9 cellular contexts compared by ENCODE assay signal in the genomic region with DNA sequence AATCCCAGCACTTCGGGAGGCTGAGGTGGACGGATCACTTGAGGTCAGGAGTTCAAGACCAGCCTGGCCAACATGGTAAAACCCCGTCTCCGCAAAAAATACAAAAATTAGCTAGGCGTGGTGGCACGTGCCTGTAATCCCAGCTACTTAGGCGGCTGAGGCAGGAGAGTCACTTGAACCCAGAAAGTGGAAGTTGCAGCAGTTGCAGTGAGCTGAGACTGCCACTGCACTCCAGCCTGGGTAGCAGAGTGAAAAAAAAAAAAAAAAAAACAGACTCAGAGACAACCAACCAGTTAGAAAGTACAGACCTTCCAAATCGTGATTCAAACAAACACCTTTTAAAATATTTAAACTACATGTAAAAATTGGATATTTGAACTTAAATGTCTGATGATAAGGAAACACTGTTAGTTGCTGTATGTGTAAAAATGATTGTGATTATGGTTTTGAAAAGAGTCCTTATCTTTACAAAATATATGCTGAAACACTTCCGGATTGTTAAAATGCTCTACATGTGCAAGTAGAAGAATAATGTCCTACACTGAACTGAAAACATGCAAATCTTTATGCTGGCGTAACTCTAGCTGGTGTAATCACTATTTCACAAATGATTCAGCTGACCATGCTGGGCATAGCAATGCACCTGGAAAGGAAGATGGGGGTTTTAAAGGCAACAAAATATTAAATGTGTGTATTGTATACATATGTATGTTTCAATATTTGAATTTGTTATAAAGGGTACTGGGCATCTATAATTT. TPM values are rescaled to one million over a fixed set of nuclear protein-coding genes. Genes with fewer than 3 reads are reported as not detected.
DNase-seq lines count a peak whose midpoint lies in the region; ATAC-seq and TF ChIP-seq lines count a peak whose summit lies in the region.
"Had no signal": no experiment of that assay in that cellular context is flagged by ENCODE, and none has a peak within 500 bp of the region (broad histone marks: within the 10 kb centered on the region; RNA-seq: fewer than 3 reads in every experiment).

No MANE protein-coding gene starts in this region.

- no peak for TF ChIP-seq POLR2A in testis (IDR thresholded peaks at IDR 0.05)
- TF ChIP-seq POLR2A in suprapubic skin (IDR thresholded peaks at IDR 0.05): no peak

- H3K27ac Mint-ChIP-seq in activated T-cell treated with anti-CD3 and anti-CD28 coated beads, Interleukin-2, amount 50 U/mL, for 24 hours: peak overlapping the region; percentile 12
- peak overlapping the region; percentile 42 for H3K27ac Mint-ChIP-seq in stimulated activated naive B cell treated with anti-CD40 and anti-IgM and Interleukin-4, amounts not matched to agents 10 μg/mL and 1 μg/mL and 100 μg/mL, for 72 hours

- intact Hi-C loops in testis (cut with DNase I; ENCODE audit: low total_unique reads): no loop called here

- ATAC-seq in activated T-cell treated with anti-CD3 and anti-CD28 coated beads, Interleukin-2, amount 50 U/mL, for 4 hours: no peak
- peak; percentile 73 for ATAC-seq in HG02870 (IDR thresholded peaks at IDR 0.05; ENCODE audit: unreplicated experiment)
- ATAC-seq in stimulated activated naive B cell treated with anti-CD40 and anti-IgM and Interleukin-4, amounts not matched to agents 10 μg/mL and 1 μg/mL and 100 μg/mL, for 72 hours (replicated peaks): peak; percentile 81 to 84

- no peak for DNase-seq in activated T-cell treated with anti-CD3 and anti-CD28 coated beads, Interleukin-2, amount 50 U/mL, for 24 hours
- DNase-seq in activated T-cell treated with anti-CD3 and anti-CD28 coated beads, Interleukin-2, amount 50 U/mL, for 4 hours: no peak
- DNase-seq in NAMALWA (ENCODE audit: low spot score) (peak; percentile 76), testis (no peak), NCI-H2081 (lab: John Stamatoyannopoulos, UW) (no peak), suprapubic skin (ENCODE audit: low spot score in 2 of 2) (no peak)
- DNase-seq in stimulated activated naive B cell treated with anti-CD40 and anti-IgM and Interleukin-4, amounts not matched to agents 10 μg/mL and 1 μg/mL and 100 μg/mL, for 72 hours: no peak
- DNase-seq: dorsolateral prefrontal cortex had no signal

- no peaks in the 10 kb centered on the region for H3K4me1 ChIP-seq in testis
- no peaks in the 10 kb centered on the region for H3K4me1 ChIP-seq in suprapubic skin

- H3K27ac ChIP-seq in testis: no peak overlapping the region
- H3K27ac ChIP-seq in suprapubic skin: no peak overlapping the region
- H3K27ac ChIP-seq: dorsolateral prefrontal cortex had no signal

- H3K9me3 Mint-ChIP-seq in activated T-cell treated with anti-CD3 and anti-CD28 coated beads, Interleukin-2, amount 50 U/mL, for 24 hours: no peaks in the 10 kb centered on the region
- no peaks in the 10 kb centered on the region for H3K9me3 Mint-ChIP-seq in activated T-cell treated with anti-CD3 and anti-CD28 coated beads, Interleukin-2, amount 50 U/mL, for 4 hours
- H3K9me3 Mint-ChIP-seq in stimulated activated naive B cell treated with anti-CD40 and anti-IgM and Interleukin-4, amounts not matched to agents 10 μg/mL and 1 μg/mL and 100 μg/mL, for 72 hours: no peaks in the 10 kb centered on the region

- no peak for TF ChIP-seq EP300 in suprapubic skin (IDR thresholded peaks at IDR 0.05)

- H3K9me3 ChIP-seq in testis: no peaks in the 10 kb centered on the region
- no peaks in the 10 kb centered on the region for H3K9me3 ChIP-seq in suprapubic skin

- TF ChIP-seq CTCF in testis (IDR thresholded peaks at IDR 0.05) (no peak), suprapubic skin (IDR thresholded peaks at IDR 0.05) (no peak)

- H3K4me3 Mint-ChIP-seq in activated T-cell treated with anti-CD3 and anti-CD28 coated beads, Interleukin-2, amount 50 U/mL, for 24 hours: no peak overlapping the region
- no peak overlapping the region for H3K4me3 Mint-ChIP-seq in activated T-cell treated with anti-CD3 and anti-CD28 coated beads, Interleukin-2, amount 50 U/mL, for 4 hours
- peak overlapping the region; percentile 25 to 32 for H3K4me3 Mint-ChIP-seq in stimulated activated naive B cell treated with anti-CD40 and anti-IgM and Interleukin-4, amounts not matched to agents 10 μg/mL and 1 μg/mL and 100 μg/mL, for 72 hours

- WGBS in testis, 2 donors: 83% methylated on average over 10 of the region's 10 CpGs
- 80% methylated on average over 10 of the region's 10 CpGs for WGBS in suprapubic skin

- H3K27me3 ChIP-seq in testis (no peaks in the 10 kb centered on the region), suprapubic skin (no peaks in the 10 kb centered on the region)

- H3K36me3 ChIP-seq in testis (ENCODE audit: low read depth, missing control alignments) (no peaks in the 10 kb centered on the region), suprapubic skin (no peaks in the 10 kb centered on the region)

- no peak overlapping the region for H3K4me3 ChIP-seq in testis
- no peak overlapping the region for H3K4me3 ChIP-seq in suprapubic skin
- H3K4me3 ChIP-seq: dorsolateral prefrontal cortex had no signal

- H3K27me3 Mint-ChIP-seq in activated T-cell treated with anti-CD3 and anti-CD28 coated beads, Interleukin-2, amount 50 U/mL, for 24 hours: peaks cover 4% of the 10 kb centered on the region
- no peaks in the 10 kb centered on the region for H3K27me3 Mint-ChIP-seq in activated T-cell treated with anti-CD3 and anti-CD28 coated beads, Interleukin-2, amount 50 U/mL, for 4 hours (ENCODE audit: low read depth)
- no peaks in the 10 kb centered on the region for H3K27me3 Mint-ChIP-seq in stimulated activated naive B cell treated with anti-CD40 and anti-IgM and Interleukin-4, amounts not matched to agents 10 μg/mL and 1 μg/mL and 100 μg/mL, for 72 hours

- H3K36me3 Mint-ChIP-seq in activated T-cell treated with anti-CD3 and anti-CD28 coated beads, Interleukin-2, amount 50 U/mL, for 24 hours (ENCODE audit: low read depth): peaks cover 6% of the 10 kb centered on the region
- H3K36me3 Mint-ChIP-seq in activated T-cell treated with anti-CD3 and anti-CD28 coated beads, Interleukin-2, amount 50 U/mL, for 4 hours (ENCODE audit: insufficient read depth): peaks cover 5% of the 10 kb centered on the region
- H3K36me3 Mint-ChIP-seq in stimulated activated naive B cell treated with anti-CD40 and anti-IgM and Interleukin-4, amounts not matched to agents 10 μg/mL and 1 μg/mL and 100 μg/mL, for 72 hours: peaks cover 10 to 13% of the 10 kb centered on the region in 2 donors

- peaks cover 44% of the 10 kb centered on the region for H3K4me1 Mint-ChIP-seq in activated T-cell treated with anti-CD3 and anti-CD28 coated beads, Interleukin-2, amount 50 U/mL, for 24 hours (ENCODE audit: low read depth)
- peaks cover 34% of the 10 kb centered on the region for H3K4me1 Mint-ChIP-seq in activated T-cell treated with anti-CD3 and anti-CD28 coated beads, Interleukin-2, amount 50 U/mL, for 4 hours (ENCODE audit: low read depth)
- peaks cover 12 to 54% of the 10 kb centered on the region in 2 donors for H3K4me1 Mint-ChIP-seq in stimulated activated naive B cell treated with anti-CD40 and anti-IgM and Interleukin-4, amounts not matched to agents 10 μg/mL and 1 μg/mL and 100 μg/mL, for 72 hours

RNA-seq across cellular contexts. Expression of a gene that starts 37.8 kb away (rescaled TPM):
- 10 to 100 TPM; 37.0 to 41.5 (median 39.6) TPM for total RNA-seq in activated T-cell treated with anti-CD3 and anti-CD28 coated beads, Interleukin-2, amount 50 U/mL, for 4 hours
- total RNA-seq in testis (1 to 10 TPM; 6.8 to 8.9 TPM), suprapubic skin (10 to 100 TPM in 3 of 4 donors, 1 to 10 TPM in 1; 6.8 to 18.5 (median 14.1) TPM)
- polyA plus RNA-seq in testis (ENCODE audit: insufficient read depth, low read depth, low replicate concordance): 13.0 TPM

Comparison
In these comparisons a context has a peak if more than half of its experiments do, and no peak if none do; other contexts are left out.
1. H3K4me3 Mint-ChIP-seq: peak in stimulated activated naive B cell treated with anti-CD40 and anti-IgM and Interleukin-4, amounts not matched to agents 10 μg/mL and 1 μg/mL and 100 μg/mL, for 72 hours (2 of 2); none in activated T-cell treated with anti-CD3 and anti-CD28 coated beads, Interleukin-2, amount 50 U/mL, for 24 hours (single experiment) and activated T-cell treated with anti-CD3 and anti-CD28 coated beads, Interleukin-2, amount 50 U/mL, for 4 hours (single experiment).
2. ATAC-seq: peak in HG02870 (single experiment) and stimulated activated naive B cell treated with anti-CD40 and anti-IgM and Interleukin-4, amounts not matched to agents 10 μg/mL and 1 μg/mL and 100 μg/mL, for 72 hours (2 of 2); none in activated T-cell treated with anti-CD3 and anti-CD28 coated beads, Interleukin-2, amount 50 U/mL, for 4 hours (0 of 2).